In the genomic region with DNA sequence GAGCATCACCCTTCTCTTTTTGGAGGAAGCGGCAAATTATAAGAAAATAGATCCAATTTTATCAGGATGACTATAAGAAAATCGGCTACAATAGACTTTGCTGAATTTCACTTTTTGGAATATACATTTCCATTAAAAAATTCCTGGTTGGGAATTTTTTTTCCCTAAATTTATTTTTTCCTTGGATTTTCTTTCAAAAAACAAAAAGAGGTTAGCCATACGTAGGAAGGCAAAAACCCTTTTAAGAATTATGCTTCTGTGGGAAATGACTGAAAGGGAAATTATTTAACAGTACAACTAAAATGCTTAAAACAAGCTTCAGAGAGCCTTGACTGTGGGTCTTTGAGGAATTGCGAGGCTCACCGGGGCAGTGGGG, we compare ENCODE assay signal across 14 cellular contexts.
DNase-seq lines count a peak whose midpoint lies in the region; ATAC-seq and TF ChIP-seq lines count a peak whose summit lies in the region.
"Had no signal": no experiment of that assay in that cellular context is flagged by ENCODE, and none has a peak within 500 bp of the region (broad histone marks: within the 10 kb centered on the region; RNA-seq: fewer than 3 reads in every experiment).

No MANE protein-coding gene starts in this region.

- H2AFZ ChIP-seq in hepatocyte (no peak overlapping the region), neuronal stem cell (ENCODE audit: low read length) (no peak overlapping the region)

- no peak overlapping the region for H3K4me3 ChIP-seq in hepatocyte
- no peak overlapping the region for H3K4me3 ChIP-seq in neuronal stem cell (ENCODE audit: low read length in 2 of 2)
- no peak overlapping the region for H3K4me3 ChIP-seq in SJCRH30
- H3K4me3 ChIP-seq: A549 had no signal

- H3K4me3 Mint-ChIP-seq in CD4-positive, alpha-beta T cell: no peak overlapping the region
- peak overlapping the region in 1 of 3 donors; percentile 46 for H3K4me3 Mint-ChIP-seq in T-cell

- intact Hi-C loops in CD4-positive, alpha-beta T cell (cut with DNase I, micrococcal nuclease): loop anchor here in 1 of 2 experiments (1.0 kb wide), 1 partner anchor 15 kb away; no protein-coding TSS in a partner anchor

- no peaks in the 10 kb centered on the region for H3K9me3 Mint-ChIP-seq in CD4-positive, alpha-beta T cell
- no peaks in the 10 kb centered on the region for H3K9me3 Mint-ChIP-seq in T-cell

- H3K27me3 Mint-ChIP-seq in CD4-positive, alpha-beta T cell: no peaks in the 10 kb centered on the region
- H3K27me3 Mint-ChIP-seq in T-cell: no peaks in the 10 kb centered on the region

- H3K79me2 ChIP-seq in hepatocyte: peaks cover 22% of the 10 kb centered on the region

- no peak overlapping the region for H3K14ac ChIP-seq in neuronal stem cell (ENCODE audit: low read length)

- DNase-seq in CD4-positive, alpha-beta T cell: no peak
- DNase-seq in T-cell (no peak), hepatocyte (ENCODE audit: low spot score) (no peak), neuronal stem cell (ENCODE audit: low spot score) (no peak), SJCRH30 (no peak), COR-L47 (lab: John Stamatoyannopoulos, UW) (no peak), superior temporal gyrus (ENCODE audit: extremely low spot score) (no peak)
- DNase-seq: DMS79 treated with DMSO at 0.1 percent for 48 hours, HCEC 1CT, NCI-H1694 treated with DMSO at 0.1 percent for 48 hours, NCI-H748 treated with DMSO at 0.1 percent for 48 hours, SHP77, SK-N-SH had no signal

- H3K27me3 ChIP-seq in CD4-positive, alpha-beta T cell (ENCODE audit: control insufficient read depth, insufficient read depth, low read length): no peaks in the 10 kb centered on the region
- H3K27me3 ChIP-seq in hepatocyte (no peaks in the 10 kb centered on the region), neuronal stem cell (ENCODE audit: control insufficient read depth in 3 of 3, insufficient read depth in 3 of 3, low read depth in 1 of 3, low read length in 3 of 3) (no peaks in the 10 kb centered on the region), SJCRH30 (no peaks in the 10 kb centered on the region)

- H3K4me1 ChIP-seq in hepatocyte (ENCODE audit: insufficient read depth) (peaks cover 19% of the 10 kb centered on the region), neuronal stem cell (ENCODE audit: control insufficient read depth in 2 of 2, insufficient read depth in 1 of 2, low read depth in 1 of 2, low read length in 2 of 2) (peaks cover 0 to 4% of the 10 kb centered on the region in 2 donors), SJCRH30 (no peaks in the 10 kb centered on the region)

- no peaks in the 10 kb centered on the region for H3K9me2 ChIP-seq in hepatocyte (replicated peaks; ENCODE audit: insufficient read depth)
- H3K9me2 ChIP-seq: SK-N-SH had no signal

- H3K36me3 ChIP-seq in hepatocyte (replicated peaks; ENCODE audit: insufficient read depth, low read depth) (no peaks in the 10 kb centered on the region), neuronal stem cell (replicated peaks in 1 of 2; ENCODE audit: control insufficient read depth in 2 of 2, insufficient read depth in 2 of 2, low read length in 2 of 2) (no peaks in the 10 kb centered on the region), SJCRH30 (no peaks in the 10 kb centered on the region)

- no peak overlapping the region for H4K8ac ChIP-seq in neuronal stem cell (ENCODE audit: low read depth, low read length)

- no peaks in the 10 kb centered on the region for H4K20me1 ChIP-seq in hepatocyte (ENCODE audit: insufficient read depth, poor library complexity, severe bottlenecking)

- 97% methylated on average over 5 of the region's 5 CpGs for WGBS in hepatocyte (ENCODE audit: low lambda C conversion rate, missing lambda C conversion rate)
- WGBS in neuronal stem cell (ENCODE audit: extremely low coverage in 2 of 2, insufficient read length in 2 of 2, insufficient replicate concordance in 1 of 2), 2 donors: no CpG with 5 or more reads among the region's 5 CpGs

- POLR2A ChIA-PET in CD4-positive, alpha-beta T cell (lab: Charles Lee): interaction anchor here (1.4 kb wide), 1 partner anchor 110 kb away, joined by 3 read pairs; no protein-coding TSS in a partner anchor
- POLR2A ChIA-PET in T-cell (lab: Charles Lee): interaction anchor here in 1 of 2 donors (0.6 to 0.9 kb wide), 2 partner anchors 11 to 84 kb away, joined by 3 read pairs; no protein-coding TSS in a partner anchor

- H3K36me3 Mint-ChIP-seq in CD4-positive, alpha-beta T cell (ENCODE audit: low read depth): no peaks in the 10 kb centered on the region
- no peaks in the 10 kb centered on the region for H3K36me3 Mint-ChIP-seq in T-cell

- no peak overlapping the region for H3K18ac ChIP-seq in neuronal stem cell (ENCODE audit: low read length)

- no peak overlapping the region for H4K91ac ChIP-seq in neuronal stem cell (ENCODE audit: low read depth, low read length, poor library complexity)

- CTCF ChIA-PET in CD4-positive, alpha-beta T cell (lab: Charles Lee): no interaction called here
- CTCF ChIA-PET in T-cell (lab: Charles Lee): interaction anchor here in 1 of 2 donors (0.6 to 0.7 kb wide), 2 partner anchors 33 to 38 kb away, joined by 3 read pairs; no protein-coding TSS in a partner anchor

- no peak for ATAC-seq in CD4-positive, alpha-beta T cell (ENCODE audit: poor library complexity)
- no peak for ATAC-seq in T-cell (replicated peaks in 1 of 4)
- ATAC-seq: A549 had no signal

- no peak overlapping the region for H3K4me2 ChIP-seq in hepatocyte
- no peak overlapping the region for H3K4me2 ChIP-seq in neuronal stem cell (ENCODE audit: insufficient read depth, low read length, poor library complexity, severe bottlenecking)
- H3K4me2 ChIP-seq: A549, SK-N-SH had no signal

- no peak for TF ChIP-seq CTCF in CD4-positive, alpha-beta T cell (IDR thresholded peaks at IDR 0.05)
- TF ChIP-seq CTCF in hepatocyte (IDR thresholded peaks at IDR 0.05; ENCODE audit: poor library complexity): no peak

- H3K79me1 ChIP-seq in neuronal stem cell (ENCODE audit: low read depth, low read length): no peaks in the 10 kb centered on the region

- H2AK5ac ChIP-seq in neuronal stem cell (ENCODE audit: low read depth, low read length): peak overlapping the region; percentile 52

- peaks cover 25% of the 10 kb centered on the region for H3K4me1 Mint-ChIP-seq in CD4-positive, alpha-beta T cell (ENCODE audit: low read depth)
- peaks cover 20 to 42% (median 37%) of the 10 kb centered on the region in 3 donors for H3K4me1 Mint-ChIP-seq in T-cell

- H3K27ac ChIP-seq in CD4-positive, alpha-beta T cell (ENCODE audit: low read depth, low read length): no peak overlapping the region
- H3K27ac ChIP-seq in hepatocyte (peak overlapping the region; percentile 20), neuronal stem cell (replicated peaks; ENCODE audit: low read length) (no peak overlapping the region), SJCRH30 (no peak overlapping the region)
- H3K27ac ChIP-seq: A549 had no signal

- H3K27ac Mint-ChIP-seq in CD4-positive, alpha-beta T cell: peak overlapping the region; percentile 85
- H3K27ac Mint-ChIP-seq in T-cell: peak overlapping the region; percentile 50 to 90

- H3K4ac ChIP-seq in neuronal stem cell (ENCODE audit: low read length): no peak overlapping the region

- no peak overlapping the region for H3K23ac ChIP-seq in neuronal stem cell (ENCODE audit: low read depth, low read length, poor library complexity)

- no peak overlapping the region for H2BK15ac ChIP-seq in neuronal stem cell (ENCODE audit: low read length)

- no peaks in the 10 kb centered on the region for H3K9me3 ChIP-seq in CD4-positive, alpha-beta T cell (ENCODE audit: control insufficient read depth, low read length)
- H3K9me3 ChIP-seq in hepatocyte (ENCODE audit: low read depth) (no peaks in the 10 kb centered on the region), neuronal stem cell (replicated peaks in 1 of 2; ENCODE audit: control insufficient read depth in 2 of 2, insufficient read depth in 1 of 2, low read depth in 1 of 2, low read length in 2 of 2) (peaks cover 0 to 2% of the 10 kb centered on the region in 2 donors), SJCRH30 (replicated peaks) (no peaks in the 10 kb centered on the region)
- H3K9me3 ChIP-seq: A549, SK-N-SH had no signal

- H3K9ac ChIP-seq in neuronal stem cell (ENCODE audit: low read depth, low read length, poor library complexity): no peak overlapping the region
- H3K9ac ChIP-seq: SK-N-SH had no signal

- H2BK5ac ChIP-seq in neuronal stem cell (ENCODE audit: low read length): no peak overlapping the region

- no peak overlapping the region for H2BK120ac ChIP-seq in neuronal stem cell (ENCODE audit: low read depth, low read length)

- no peak overlapping the region for H2BK12ac ChIP-seq in neuronal stem cell (ENCODE audit: low read length)
